8 cellular contexts compared by ENCODE assay signal in the genomic region with DNA sequence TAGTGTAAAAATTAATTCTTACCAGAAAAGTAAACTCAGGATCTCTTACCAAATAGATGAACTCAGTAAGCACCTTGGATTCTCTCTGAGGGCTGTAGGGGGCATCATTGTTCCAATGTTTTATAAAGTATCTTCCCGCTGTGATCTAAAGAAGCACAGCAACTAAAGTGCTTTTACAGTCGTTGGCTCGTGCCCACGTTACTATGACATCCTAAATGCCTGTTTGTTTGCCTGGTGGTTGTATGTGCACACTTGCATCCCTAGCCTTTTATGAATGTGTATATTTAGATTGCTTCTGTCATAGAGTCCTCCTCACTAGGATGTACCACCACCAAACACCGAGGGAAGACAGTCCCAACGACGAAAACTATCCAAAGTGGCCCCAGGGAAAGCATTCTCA. TPM values are rescaled to one million over a fixed set of nuclear protein-coding genes. Genes with fewer than 3 reads are reported as not detected.
DNase-seq lines count a peak whose midpoint lies in the region; ATAC-seq, FAIRE-seq and TF ChIP-seq lines count a peak whose summit lies in the region.

No MANE protein-coding gene starts in this region.

- in situ Hi-C loops in GM12878 (cut with MboI), result no loop called here

- FAIRE-seq in GM12878 (lab: Jason Lieb, UNC), result no peak

- CTCF ChIA-PET in GM12878 (lab: Yijun Ruan, JAX), result interaction anchor here (1.6 to 2.5 kb wide), 2 partner anchors 56 to 83 kb away, joined by 4 to 7 read pairs; no protein-coding TSS in a partner anchor

- ATAC-seq in HG02938 (IDR thresholded peaks at IDR 0.05; ENCODE audit: unreplicated experiment) (peak; percentile 77), GM12878 (peak; percentile 81), HG03469 (IDR thresholded peaks at IDR 0.05; ENCODE audit: unreplicated experiment) (no peak), GM21447 (IDR thresholded peaks at IDR 0.05; ENCODE audit: unreplicated experiment) (no peak)

- no peak overlapping the region for H3K9ac ChIP-seq in GM12878 (ENCODE audit: control insufficient read depth, insufficient read depth, low read length)

- no peak overlapping the region for H3K4me3 ChIP-seq in GM12878

- RAD21 ChIA-PET in GM12878 (lab: Charles Lee; ENCODE audit: unreplicated experiment), result interaction anchor here (1.2 kb wide), 1 partner anchor 82 kb away, joined by 3 read pairs; no protein-coding TSS in a partner anchor

- intact Hi-C loops in GM12878 (cut with micrococcal nuclease; ENCODE audit: unreplicated experiment), result loop anchor here (5.0 kb wide), 1 partner anchor 83 kb away; no protein-coding TSS in a partner anchor

- TF ChIP-seq POLR2A in GM12878 (IDR thresholded peaks at IDR 0.05; ENCODE audit: low read depth, low read length), result no peak

- no TSS peak for BruUV-seq in GM12878 (replicated peaks; lab: Mats Ljungman, UMichigan)

- WGBS in GM12878 (ENCODE audit: insufficient coverage, insufficient replicate concordance, low lambda C conversion rate, missing lambda C conversion rate), result 69% methylated on average over 7 of the region's 7 CpGs

- no peak overlapping the region for H3K27ac ChIP-seq in GM12878 (ENCODE audit: control insufficient read depth, insufficient read depth)

- no peaks in the 10 kb centered on the region; the same call in 2 of the 3 replicates for H3K9me3 ChIP-seq in GM12878 (replicated peaks; ENCODE audit: control insufficient read depth, insufficient read depth, low read length)

- TF ChIP-seq RAD21 in GM12878 (IDR thresholded peaks at IDR 0.05; ENCODE audit: insufficient read depth, low read depth, low read length), result peak; percentile 67

- no peaks in the 10 kb centered on the region for H3K36me3 ChIP-seq in GM12878 (ENCODE audit: control insufficient read depth in 2 of 2, insufficient read depth in 2 of 2, low read length in 1 of 2)

- H2AFZ ChIP-seq in GM12878 (ENCODE audit: control insufficient read depth, low read depth, low read length), result no peak overlapping the region

- TF ChIP-seq CTCF in GM12878 (IDR thresholded peaks at IDR 0.05 in 2 of 3, conservative IDR thresholded peaks at IDR 0.05 in 1 of 3; ENCODE audit: control insufficient read depth in 2 of 3, extremely low read depth in 1 of 3, insufficient read depth in 1 of 3, low read depth in 3 of 3, low read length in 3 of 3), result peak; percentile 32 to 50 (median 49); a peak in 5 of 6 replicates

- no peak overlapping the region for H3K4me2 ChIP-seq in GM12878 (ENCODE audit: control insufficient read depth, insufficient read depth)

- POLR2A ChIA-PET in GM12878 (lab: Charles Lee), result no interaction called here

- H4K20me1 ChIP-seq in GM12878 (ENCODE audit: control insufficient read depth, insufficient read depth), result no peaks in the 10 kb centered on the region

- no peak for TF ChIP-seq EP300 in GM12878 (IDR thresholded peaks at IDR 0.05; ENCODE audit: borderline replicate concordance in 1 of 2, control insufficient read depth in 1 of 2, low read depth in 2 of 2, low read length in 2 of 2)

- H3K27me3 ChIP-seq in GM12878 (replicated peaks in 1 of 2; ENCODE audit: control insufficient read depth in 2 of 2, insufficient read depth in 2 of 2, low read length in 1 of 2), result no peaks in the 10 kb centered on the region

- SMC1A ChIA-PET in GM12878 (lab: Charles Lee; ENCODE audit: uncharacterized antibody, unreplicated experiment), result interaction anchor here (1.7 to 2.7 kb wide), 2 partner anchors 9 to 70 kb away, joined by 4 to 5 read pairs; no protein-coding TSS in a partner anchor

- peaks cover 3% of the 10 kb centered on the region for H3K79me2 ChIP-seq in GM12878 (ENCODE audit: control insufficient read depth, insufficient read depth, low read length)

- DNase-seq in DMS79 (lab: John Stamatoyannopoulos, UW) (peak; percentile 71), NCI-H460 (ENCODE audit: extremely low read depth, low read depth) (peak; percentile 71), GM12878 (ENCODE audit: low read depth, low spot score) (no peak), hippocampal formation (lab: John Stamatoyannopoulos, UW) (peak; percentile 23 to 82), smooth muscle cell of the brain vasculature (ENCODE audit: low read depth, low spot score) (peak; percentile 89)

- H3K4me1 ChIP-seq in GM12878 (ENCODE audit: control insufficient read depth, insufficient read depth, low read length), result peaks cover 3% of the 10 kb centered on the region; the same call in 1 of the 2 replicates

TF ChIP-seq in GM12878, 131 proteins besides CTCF, POLR2A, EP300 and RAD21:
- TF ChIP-seq, protein P1, sequence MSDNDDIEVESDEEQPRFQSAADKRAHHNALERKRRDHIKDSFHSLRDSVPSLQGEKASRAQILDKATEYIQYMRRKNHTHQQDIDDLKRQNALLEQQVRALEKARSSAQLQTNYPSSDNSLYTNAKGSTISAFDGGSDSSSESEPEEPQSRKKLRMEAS (IDR thresholded peaks at IDR 0.05; ENCODE audit: low read depth, low read length), result 0 out of 2 replicates have a peak, but pooled peaks have one; percentile 13
- TF ChIP-seq, protein P2, sequence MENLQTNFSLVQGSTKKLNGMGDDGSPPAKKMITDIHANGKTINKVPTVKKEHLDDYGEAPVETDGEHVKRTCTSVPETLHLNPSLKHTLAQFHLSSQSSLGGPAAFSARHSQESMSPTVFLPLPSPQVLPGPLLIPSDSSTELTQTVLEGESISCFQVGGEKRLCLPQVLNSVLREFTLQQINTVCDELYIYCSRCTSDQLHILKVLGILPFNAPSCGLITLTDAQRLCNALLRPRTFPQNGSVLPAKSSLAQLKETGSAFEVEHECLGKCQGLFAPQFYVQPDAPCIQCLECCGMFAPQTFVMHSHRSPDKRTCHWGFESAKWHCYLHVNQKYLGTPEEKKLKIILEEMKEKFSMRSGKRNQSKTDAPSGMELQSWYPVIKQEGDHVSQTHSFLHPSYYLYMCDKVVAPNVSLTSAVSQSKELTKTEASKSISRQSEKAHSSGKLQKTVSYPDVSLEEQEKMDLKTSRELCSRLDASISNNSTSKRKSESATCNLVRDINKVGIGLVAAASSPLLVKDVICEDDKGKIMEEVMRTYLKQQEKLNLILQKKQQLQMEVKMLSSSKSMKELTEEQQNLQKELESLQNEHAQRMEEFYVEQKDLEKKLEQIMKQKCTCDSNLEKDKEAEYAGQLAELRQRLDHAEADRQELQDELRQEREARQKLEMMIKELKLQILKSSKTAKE (IDR thresholded peaks at IDR 0.05; ENCODE audit: low read depth, poor library complexity, severe bottlenecking), result peak; percentile 20
- peak in 1 of 2 experiments; percentile 31; a peak in 1 of 4 replicates for TF ChIP-seq BHLHE40 (IDR thresholded peaks at IDR 0.05; ENCODE audit: borderline replicate concordance in 1 of 2, low read depth in 2 of 2, low read length in 1 of 2)
- TF ChIP-seq SMC3 (IDR thresholded peaks at IDR 0.05; ENCODE audit: borderline replicate concordance, low read length), result peak; percentile 41; the same call in 1 of the 2 replicates
- no peak for TF ChIP-seq KAT2A (conservative IDR thresholded peaks at IDR 0.05; ENCODE audit: control insufficient read depth, low read depth, low read length)
- no peak for TF ChIP-seq ATF7 (IDR thresholded peaks at IDR 0.05; ENCODE audit: low read depth)

RNA-seq across cellular contexts. Expression of a gene that starts 34.5 kb away (rescaled TPM):
- total RNA-seq in NCI-H460 (2014; rRNA removed; shearing (Covaris generic)), result 6.6 and 7.5 TPM in 2 replicates
- polyA plus RNA-seq in NCI-H460 (2014; cell fraction: nucleus; rRNA removed), result 3.7 and 4.1 TPM in 2 replicates
- total RNA-seq in GM12878 (2013; cell fraction: nucleolus; rRNA removed), result 20.4 and 21.8 TPM in 2 replicates
- total RNA-seq in GM12878 (2014; rRNA removed) (5.7 and 6.4 TPM in 2 replicates), GM12878 (2014; rRNA removed; fragmentation: Illumina TruSeq; extraction: Trizol) (6.9 and 7.1 TPM in 2 replicates), GM12878 (2021) (5.9 and 6.4 TPM in 2 replicates)
- polyA plus RNA-seq in GM12878 (2011; ENCODE audit: low read depth), result 2.0 TPM
- polyA plus RNA-seq in GM12878 (2011; rRNA removed) (6.7 and 8.6 TPM in 2 replicates), GM12878 (2014; fragmentation: Illumina TruSeq; extraction: Trizol) (3.6 and 6.3 TPM in 2 replicates), GM12878 (2014; fragmentation: Nextera tagmentation; extraction: Ambion mirVana) (1 to 10 TPM; 3.0 to 8.0 TPM), GM12878 (2014; rRNA removed) (2.2 TPM in 2 replicates), GM12878 (2016; fragmentation: Nextera tagmentation; extraction: Ambion mirVana) (10 to 100 TPM; 10.1 to 11.0 TPM)
- polyA plus RNA-seq in GM12878 (2011; cell fraction: cytosol; rRNA removed), result 3.7 and 4.1 TPM in 2 replicates
- polyA plus RNA-seq in GM12878 (2011; cell fraction: nucleus; rRNA removed), result 13.6 and 14.2 TPM in 2 replicates
- 3.3 and 3.9 TPM in 2 replicates for polyA plus RNA-seq in GM12878 (2012)
- polyA minus RNA-seq in GM12878 (2011; rRNA and poly(A)+ RNA removed), result 19.2 and 19.5 TPM in 2 replicates
- 7.4 and 8.1 TPM in 2 replicates for polyA minus RNA-seq in GM12878 (2011; cell fraction: cytosol; rRNA and poly(A)+ RNA removed)
- 10.5 and 13.4 TPM in 2 replicates for polyA minus RNA-seq in GM12878 (2011; cell fraction: nucleus; rRNA and poly(A)+ RNA removed)

RNA-seq across cellular contexts. Expression of a gene that starts 35.6 kb away (rescaled TPM):
- 19.3 and 28.7 TPM in 2 replicates for total RNA-seq in NCI-H460 (2014; rRNA removed; shearing (Covaris generic))
- polyA plus RNA-seq in NCI-H460 (2014; cell fraction: nucleus; rRNA removed), result 15.4 and 19.2 TPM in 2 replicates
- total RNA-seq in GM12878 (2013; cell fraction: nucleolus; rRNA removed), result 16.1 and 17.6 TPM in 2 replicates
- total RNA-seq in GM12878 (2014; rRNA removed), result 4.3 and 5.6 TPM in 2 replicates
- total RNA-seq in GM12878 (2014; rRNA removed; fragmentation: Illumina TruSeq; extraction: Trizol), result 6.5 and 7.0 TPM in 2 replicates
- total RNA-seq in GM12878 (2021), result 7.5 and 7.7 TPM in 2 replicates
- 2.4 TPM for polyA plus RNA-seq in GM12878 (2011; ENCODE audit: low read depth)
- polyA plus RNA-seq in GM12878 (2011; rRNA removed), result 17.9 and 21.7 TPM in 2 replicates
- 6.9 and 7.0 TPM in 2 replicates for polyA plus RNA-seq in GM12878 (2011; cell fraction: cytosol; rRNA removed)
- polyA plus RNA-seq in GM12878 (2011; cell fraction: nucleus; rRNA removed), result 8.1 and 11.7 TPM in 2 replicates
- 3.3 and 5.2 TPM in 2 replicates for polyA plus RNA-seq in GM12878 (2012)
- polyA plus RNA-seq in GM12878 (2014; fragmentation: Illumina TruSeq; extraction: Trizol), result 9.8 and 14.8 TPM in 2 replicates
- polyA plus RNA-seq in GM12878 (2014; fragmentation: Nextera tagmentation; extraction: Ambion mirVana), result 1 to 10 TPM; 4.8 to 5.9 TPM
- 6.5 and 7.7 TPM in 2 replicates for polyA plus RNA-seq in GM12878 (2014; rRNA removed)
- polyA plus RNA-seq in GM12878 (2016; fragmentation: Nextera tagmentation; extraction: Ambion mirVana), result 10 to 100 TPM; 14.0 to 14.9 TPM
- polyA minus RNA-seq in GM12878 (2011; rRNA and poly(A)+ RNA removed), result 9.6 and 14.6 TPM in 2 replicates
- polyA minus RNA-seq in GM12878 (2011; cell fraction: cytosol; rRNA and poly(A)+ RNA removed), result 1.8 and 2.1 TPM in 2 replicates
- 5.1 and 5.2 TPM in 2 replicates for polyA minus RNA-seq in GM12878 (2011; cell fraction: nucleus; rRNA and poly(A)+ RNA removed)

Comparison
In these comparisons a context has a peak if more than half of its experiments do, and no peak if none do; other contexts are left out.
1. ATAC-seq: peak in HG02938 (single experiment) and GM12878 (single experiment); none in HG03469 (single experiment) and GM21447 (single experiment).